9 cellular contexts compared by ENCODE assay signal in the genomic region with DNA sequence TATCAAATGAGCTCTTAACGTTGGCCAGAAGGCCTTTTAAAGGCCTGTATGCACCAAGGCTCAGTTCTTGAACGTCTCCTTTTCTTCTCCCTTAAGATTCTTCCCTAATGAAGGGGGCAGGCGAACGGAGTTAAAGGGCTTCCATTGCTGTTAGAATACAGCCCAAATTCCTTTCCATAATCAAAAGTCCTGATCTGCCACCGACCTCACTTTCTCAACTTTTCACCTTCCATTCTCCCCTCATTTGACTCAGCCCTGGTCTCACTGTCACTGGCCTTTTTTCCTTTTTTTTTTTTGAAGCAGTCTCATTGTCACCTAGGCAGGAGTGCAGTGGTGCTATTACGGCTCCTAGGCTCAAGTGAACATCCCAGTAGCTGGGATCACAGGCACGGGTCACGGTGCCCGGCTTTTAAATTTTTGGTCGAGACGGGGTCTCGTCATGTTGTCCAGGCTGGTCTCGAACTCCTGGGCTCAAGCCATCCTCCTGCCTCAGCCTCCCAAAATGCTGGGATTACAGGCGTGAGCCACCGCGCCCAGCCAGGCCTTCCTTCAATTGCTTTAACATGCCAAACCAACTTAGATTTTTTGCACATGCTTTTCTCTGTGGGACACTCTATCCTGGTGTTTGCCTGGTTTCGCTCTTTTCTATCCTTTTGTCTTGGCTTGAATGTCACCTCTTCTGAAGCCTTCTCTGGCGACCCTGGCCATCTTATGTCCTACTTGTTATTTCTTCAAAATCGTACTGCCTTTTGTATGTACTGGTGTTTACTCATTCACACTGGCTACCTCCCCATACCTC. TPM values are rescaled to one million over a fixed set of nuclear protein-coding genes. Genes with fewer than 3 reads are reported as not detected.
DNase-seq lines count a peak whose midpoint lies in the region; ATAC-seq and TF ChIP-seq lines count a peak whose summit lies in the region.
"Had no signal": no experiment of that assay in that cellular context is flagged by ENCODE, and none has a peak within 500 bp of the region (broad histone marks: within the 10 kb centered on the region; RNA-seq: fewer than 3 reads in every experiment).

No MANE protein-coding gene starts in this region.

- DNase-seq in GM23248 = peak; percentile 21
- DNase-seq in adrenal gland = peak in 1 of 7 donors; percentile 34
- no peak for DNase-seq in activated CD8-positive, alpha-beta T cell treated with anti-CD3 and anti-CD28 coated beads, Interleukin-2, amount 10 ng/mL, durations not matched to agents 7 days and 5 days
- no peak for DNase-seq in ACHN
- DNase-seq in NOMO-1 (lab: John Stamatoyannopoulos, UW; ENCODE audit: unreplicated experiment in 2 of 2) = no peak

- no peaks in the 10 kb centered on the region for H3K9me2 ChIP-seq in GM23248 (ENCODE audit: insufficient read depth)

- H3K27me3 Mint-ChIP-seq in activated CD8-positive, alpha-beta T cell treated with anti-CD3 and anti-CD28 coated beads, Interleukin-2, amount 10 ng/mL, durations not matched to agents 7 days and 5 days (ENCODE audit: low read depth) = no peaks in the 10 kb centered on the region

- no peak for TF ChIP-seq POLR2A in adrenal gland (IDR thresholded peaks at IDR 0.05)

- H3K27me3 ChIP-seq in GM23248 (replicated peaks; ENCODE audit: insufficient read depth) = no peaks in the 10 kb centered on the region
- no peaks in the 10 kb centered on the region for H3K27me3 ChIP-seq in adrenal gland
- H3K27me3 ChIP-seq in iPS-20b (ENCODE audit: insufficient read depth, low read length) = no peaks in the 10 kb centered on the region
- H3K27me3 ChIP-seq in stomach smooth muscle (ENCODE audit: control insufficient read depth in 1 of 2, insufficient read depth in 2 of 2, low read length in 2 of 2) = no peaks in the 10 kb centered on the region

- H3K4me3 Mint-ChIP-seq in activated CD8-positive, alpha-beta T cell treated with anti-CD3 and anti-CD28 coated beads, Interleukin-2, amount 10 ng/mL, durations not matched to agents 7 days and 5 days = no peak overlapping the region

- peak overlapping the region; percentile 88 for H3K4me2 ChIP-seq in GM23248 (ENCODE audit: unreplicated experiment)

- in situ Hi-C loops in GM23248 (cut with MboI) = no loop called here
- in situ Hi-C loops in ACHN (cut with HindIII; ENCODE audit: low pct_ligation_motif_present, low pct_unique_long_range_greater_than_20kb, low sequenced_read_pairs) = no loop called here

- H3K36me3 ChIP-seq in GM23248 (ENCODE audit: low read depth) (no peaks in the 10 kb centered on the region), adrenal gland (replicated peaks in 1 of 2) (no peaks in the 10 kb centered on the region), iPS-20b (ENCODE audit: insufficient read depth, low read depth, low read length) (no peaks in the 10 kb centered on the region), stomach smooth muscle (ENCODE audit: control insufficient read depth in 2 of 2, insufficient read depth in 2 of 2, low read length in 2 of 2) (no peaks in the 10 kb centered on the region)

- H3K4me1 ChIP-seq in GM23248 (ENCODE audit: insufficient read depth) (peaks cover 27% of the 10 kb centered on the region), adrenal gland (replicated peaks in 1 of 2) (peaks cover 21 to 34% of the 10 kb centered on the region in 2 donors), iPS-20b (ENCODE audit: insufficient read depth, low read length) (peaks cover 11% of the 10 kb centered on the region), stomach smooth muscle (ENCODE audit: control insufficient read depth, insufficient read depth, low read length) (peaks cover 22% of the 10 kb centered on the region)

- ATAC-seq in activated CD8-positive, alpha-beta T cell treated with anti-CD3 and anti-CD28 coated beads, Interleukin-2, amount 10 ng/mL, durations not matched to agents 7 days and 5 days = no peak
- no peak for ATAC-seq in HG02870 (IDR thresholded peaks at IDR 0.05; ENCODE audit: unreplicated experiment)

- H3K9me3 ChIP-seq in GM23248 (ENCODE audit: low read depth) (no peaks in the 10 kb centered on the region), adrenal gland (replicated peaks in 1 of 3) (no peaks in the 10 kb centered on the region), iPS-20b (ENCODE audit: insufficient read depth, low read depth, low read length) (no peaks in the 10 kb centered on the region), stomach smooth muscle (ENCODE audit: control insufficient read depth in 2 of 2, low read length in 2 of 2) (no peaks in the 10 kb centered on the region)

- H3K27ac ChIP-seq in GM23248 (peak overlapping the region; percentile 93), adrenal gland (peak overlapping the region; percentile 57 to 98 (median 97)), iPS-20b (ENCODE audit: low read length) (peak overlapping the region; percentile 50), stomach smooth muscle (ENCODE audit: low read length) (peak overlapping the region; percentile 88)

- 7% methylated on average over 19 of the region's 19 CpGs for WGBS in GM23248 (ENCODE audit: low coverage in 1 of 2, low lambda C conversion rate in 2 of 2, missing lambda C conversion rate in 2 of 2), 2 experiments
- WGBS in adrenal gland, 4 donors = 34 to 50% (median 37%) methylated on average over 18 to 19 of the region's 19 CpGs

- POLR2A ChIA-PET in activated CD8-positive, alpha-beta T cell treated with anti-CD3 and anti-CD28 coated beads, Interleukin-2, amount 10 ng/mL, durations not matched to agents 7 days and 5 days (lab: Charles Lee) = interaction anchor here (0.8 to 2.9 kb wide), 5 partner anchors 9 to 154 kb away, joined by 3 to 31 read pairs (median 11); partner anchors contain the start of gene STIL

- no peak for TF ChIP-seq CTCF in adrenal gland (IDR thresholded peaks at IDR 0.05)

- CTCF ChIA-PET in activated CD8-positive, alpha-beta T cell treated with anti-CD3 and anti-CD28 coated beads, Interleukin-2, amount 10 ng/mL, durations not matched to agents 7 days and 5 days (lab: Charles Lee) = interaction anchor here (0.7 to 3.0 kb wide), 11 partner anchors 8 to 377 kb away, joined by 3 to 13 read pairs (median 4); partner anchors contain the start of genes FOXD2 and STIL

- peaks cover 48% of the 10 kb centered on the region for H3K79me2 ChIP-seq in GM23248 (ENCODE audit: insufficient read depth)

- H4K20me1 ChIP-seq in GM23248 (ENCODE audit: insufficient read depth) = no peaks in the 10 kb centered on the region

- peaks cover 12% of the 10 kb centered on the region for H3K4me1 Mint-ChIP-seq in activated CD8-positive, alpha-beta T cell treated with anti-CD3 and anti-CD28 coated beads, Interleukin-2, amount 10 ng/mL, durations not matched to agents 7 days and 5 days (ENCODE audit: low read depth)

- H3K9ac ChIP-seq in GM23248 (peak overlapping the region; percentile 95), iPS-20b (ENCODE audit: low read depth, low read length) (peak overlapping the region; percentile 87), stomach smooth muscle (ENCODE audit: low read length in 2 of 2) (peak overlapping the region; percentile 82 to 96)

- peaks cover 2% of the 10 kb centered on the region for H3K36me3 Mint-ChIP-seq in activated CD8-positive, alpha-beta T cell treated with anti-CD3 and anti-CD28 coated beads, Interleukin-2, amount 10 ng/mL, durations not matched to agents 7 days and 5 days (ENCODE audit: low read depth)

- peaks cover 32% of the 10 kb centered on the region for H3F3A ChIP-seq in GM23248 (ENCODE audit: insufficient read depth)

- intact Hi-C loops in adrenal gland (cut with DNase I) = no loop called here

- H3K27ac Mint-ChIP-seq in activated CD8-positive, alpha-beta T cell treated with anti-CD3 and anti-CD28 coated beads, Interleukin-2, amount 10 ng/mL, durations not matched to agents 7 days and 5 days = no peak overlapping the region

- peak overlapping the region; percentile 97 for H3K4me3 ChIP-seq in GM23248
- peak overlapping the region in 3 of 4 donors; percentile 9 to 93 (median 89) for H3K4me3 ChIP-seq in adrenal gland
- H3K4me3 ChIP-seq in iPS-20b (ENCODE audit: low read length) = peak overlapping the region; percentile 91
- peak overlapping the region; percentile 61 to 92 for H3K4me3 ChIP-seq in stomach smooth muscle (ENCODE audit: low read length in 2 of 2)

- no peaks in the 10 kb centered on the region for H3K9me3 Mint-ChIP-seq in activated CD8-positive, alpha-beta T cell treated with anti-CD3 and anti-CD28 coated beads, Interleukin-2, amount 10 ng/mL, durations not matched to agents 7 days and 5 days (ENCODE audit: insufficient read depth)
- H3K9me3 Mint-ChIP-seq: brain had no signal

- peak overlapping the region; percentile 90 for H2AFZ ChIP-seq in GM23248

RNA-seq across cellular contexts. Expression of gene CMPK1, which starts 0.6 kb away (rescaled TPM):
- total RNA-seq in GM23248 (2014; rRNA removed; shearing (Covaris generic)) = 137 and 146 TPM in 2 replicates
- 141 and 144 TPM in 2 replicates for polyA plus RNA-seq in GM23248 (2016; fragmentation: Nextera tagmentation; extraction: Ambion mirVana)
- 10 to 100 TPM; 31.4 to 87.6 (median 65.0) TPM for total RNA-seq in adrenal gland
- polyA plus RNA-seq in adrenal gland = 100 to 1,000 TPM in 1 of 3 donors, 10 to 100 TPM in 2; 31.0 to 124 (median 44.3) TPM
- total RNA-seq in activated CD8-positive, alpha-beta T cell treated with anti-CD3 and anti-CD28 coated beads, Interleukin-2, amount 10 ng/mL, durations not matched to agents 7 days and 5 days = 10 to 100 TPM; 95.3 to 98.8 TPM

RNA-seq across cellular contexts. Expression of gene STIL, which starts 19.0 kb away (rescaled TPM):
- total RNA-seq in GM23248 (2014; rRNA removed; shearing (Covaris generic)) = 10.0 and 17.1 TPM in 2 replicates
- polyA plus RNA-seq in GM23248 (2016; fragmentation: Nextera tagmentation; extraction: Ambion mirVana) (5.6 and 7.2 TPM in 2 replicates), adrenal gland (1 to 10 TPM in 1 of 3 donors, under 1 TPM in 2; 0.24 to 1.6 (median 0.37) TPM)
- total RNA-seq in adrenal gland = 1 to 10 TPM in 6 of 8 donors, under 1 TPM in 2; 0.83 to 6.8 (median 1.4) TPM
- total RNA-seq in activated CD8-positive, alpha-beta T cell treated with anti-CD3 and anti-CD28 coated beads, Interleukin-2, amount 10 ng/mL, durations not matched to agents 7 days and 5 days = 10 to 100 TPM; 48.0 to 50.1 TPM
